In genomic region chr2:54457326-54458023, GRCh38 we compare ENCODE assay signal across 1 cellular context.
TF ChIP-seq lines count a peak whose summit lies in the region.

No MANE protein-coding gene starts in this region.

TF ChIP-seq in HEK293, 187 proteins besides CTCF, POLR2A, EP300 and RAD21 (continued from another document):
- TF ChIP-seq ZNF513 (tag by site-specific recombination; IDR thresholded peaks at IDR 0.05): no peak
- TF ChIP-seq ZNF138 (tag by site-specific recombination; IDR thresholded peaks at IDR 0.05; ENCODE audit: borderline replicate concordance): no peak
- TF ChIP-seq PATZ1 (tag by site-specific recombination; IDR thresholded peaks at IDR 0.05): peak; percentile 60
- no peak for TF ChIP-seq ZBTB7A (tag by site-specific recombination; IDR thresholded peaks at IDR 0.05; ENCODE audit: low read depth)
- no peak for TF ChIP-seq KLF10 (tag by site-specific recombination; IDR thresholded peaks at IDR 0.05)
- no peak for TF ChIP-seq ZFP37 (tag by site-specific recombination; IDR thresholded peaks at IDR 0.05)
- TF ChIP-seq ZFP41 (tag by site-specific recombination; IDR thresholded peaks at IDR 0.05; ENCODE audit: borderline replicate concordance): no peak
- no peak for TF ChIP-seq ZNF473 (tag by site-specific recombination; IDR thresholded peaks at IDR 0.05)
- TF ChIP-seq ZBTB17 (tag by site-specific recombination; IDR thresholded peaks at IDR 0.05): peak; percentile 84
- TF ChIP-seq SP7 (tag by site-specific recombination; IDR thresholded peaks at IDR 0.05): peak; percentile 7; the same call in 1 of the 2 replicates
- no peak for TF ChIP-seq ZSCAN18 (tag by site-specific recombination; IDR thresholded peaks at IDR 0.05)
- TF ChIP-seq ZNF335 (tag by site-specific recombination; conservative IDR thresholded peaks at IDR 0.05): peak; percentile 99
- TF ChIP-seq ZNF549 (tag by site-specific recombination; IDR thresholded peaks at IDR 0.05): no peak
- no peak for TF ChIP-seq ZIC2 (tag by site-specific recombination; IDR thresholded peaks at IDR 0.05)
- no peak for TF ChIP-seq ZNF677 (tag by site-specific recombination; IDR thresholded peaks at IDR 0.05)
- TF ChIP-seq ZBTB44 (tag by site-specific recombination; IDR thresholded peaks at IDR 0.05): no peak
- peak; percentile 72 for TF ChIP-seq KLF16 (tag by site-specific recombination; IDR thresholded peaks at IDR 0.05)
- TF ChIP-seq MZF1 (tag by site-specific recombination; IDR thresholded peaks at IDR 0.05; ENCODE audit: borderline replicate concordance): no peak
- TF ChIP-seq ZFHX2 (tag by site-specific recombination; conservative IDR thresholded peaks at IDR 0.05): no peak
- peak; percentile 95 for TF ChIP-seq ZNF600 (tag by site-specific recombination; IDR thresholded peaks at IDR 0.05)
